Comparison of ENCODE assay signal across 1 cellular context in genomic region chr11:47905358-47906059, GRCh38.
TF ChIP-seq lines count a peak whose summit lies in the region.

No MANE protein-coding gene starts in this region.

TF ChIP-seq in K562, 482 proteins besides CTCF, POLR2A, EP300 and RAD21 (continued from another document):
- TF ChIP-seq ZNF592 (IDR thresholded peaks at IDR 0.05) (no peak), MEF2A (IDR thresholded peaks at IDR 0.05; ENCODE audit: control insufficient read depth, low read depth, low read length) (peak; percentile 34; the same call in 1 of the 2 replicates), SMARCA5 (IDR thresholded peaks at IDR 0.05) (no peak), CBFA2T3 (IDR thresholded peaks at IDR 0.05) (no peak), L3MBTL2 (IDR thresholded peaks at IDR 0.05) (peak; percentile 59), PML (IDR thresholded peaks at IDR 0.05; ENCODE audit: low read length) (no peak), GABPB1 (CRISPR knock-in tag; IDR thresholded peaks at IDR 0.05) (0 out of 2 replicates have a peak, but pooled peaks have one; percentile 38), GABPA (tag; conservative IDR thresholded peaks at IDR 0.05; ENCODE audit: low read depth) (peak; percentile 37; the same call in 1 of the 2 replicates), RBM14 (IDR thresholded peaks at IDR 0.05; ENCODE audit: borderline replicate concordance, insufficient read depth, low read depth, low read length) (no peak), ZNF589 (CRISPR knock-in tag; IDR thresholded peaks at IDR 0.05; ENCODE audit: low read depth) (0 out of 2 replicates have a peak, but pooled peaks have one; percentile 23), FOXA3 (CRISPR knock-in tag; conservative IDR thresholded peaks at IDR 0.05 in 1 of 2, IDR thresholded peaks at IDR 0.05 in 1 of 2) (no peak), ZBTB2 (IDR thresholded peaks at IDR 0.05) (no peak), ZC3H11A (IDR thresholded peaks at IDR 0.05; ENCODE audit: low read depth, low read length) (no peak), CEBPB (tag; IDR thresholded peaks at IDR 0.05) (no peak), FOXM1 (IDR thresholded peaks at IDR 0.05; ENCODE audit: low read depth) (no peak), FOXM1 (CRISPR knock-in tag; IDR thresholded peaks at IDR 0.05; ENCODE audit: low read depth) (no peak), MYC (IDR thresholded peaks at IDR 0.05; ENCODE audit: low read depth, low read length) (no peak), MYC (CRISPR knock-in tag; IDR thresholded peaks at IDR 0.05; ENCODE audit: borderline replicate concordance, low read depth) (no peak), PRPF4 (IDR thresholded peaks at IDR 0.05; ENCODE audit: insufficient read depth, low read depth, low read length, poor library complexity, severe bottlenecking) (no peak), JUND (IDR thresholded peaks at IDR 0.05; ENCODE audit: borderline replicate concordance, low read depth, low read length) (peak; percentile 30; the same call in 1 of the 2 replicates), JUND (tag; IDR thresholded peaks at IDR 0.05; ENCODE audit: borderline replicate concordance, low read depth, low read length) (no peak), MEIS2 (IDR thresholded peaks at IDR 0.05; ENCODE audit: partially characterized antibody) (no peak), SREBF2 (CRISPR knock-in tag; IDR thresholded peaks at IDR 0.05) (no peak), RERE (CRISPR knock-in tag; IDR thresholded peaks at IDR 0.05; ENCODE audit: borderline replicate concordance) (no peak), ZNF584 (CRISPR knock-in tag; IDR thresholded peaks at IDR 0.05; ENCODE audit: low read depth) (no peak), SLC30A9 (CRISPR knock-in tag; IDR thresholded peaks at IDR 0.05) (no peak), CHD1 (IDR thresholded peaks at IDR 0.05; ENCODE audit: low read length) (no peak), YBX1 (IDR thresholded peaks at IDR 0.05) (no peak), FOXK1 (CRISPR knock-in tag; IDR thresholded peaks at IDR 0.05; ENCODE audit: borderline replicate concordance) (no peak), ZNF232 (CRISPR knock-in tag; IDR thresholded peaks at IDR 0.05) (no peak), MCM7 (IDR thresholded peaks at IDR 0.05) (no peak), THRAP3 (IDR thresholded peaks at IDR 0.05; ENCODE audit: borderline replicate concordance) (no peak), ZC3H8 (IDR thresholded peaks at IDR 0.05) (no peak), YY1 (IDR thresholded peaks at IDR 0.05; ENCODE audit: borderline replicate concordance in 1 of 3, control insufficient read depth in 1 of 3, extremely low read depth in 1 of 3, insufficient read depth in 3 of 3, insufficient read length in 1 of 3, insufficient replicate concordance in 2 of 3, low read depth in 1 of 3, low read length in 2 of 3) (no peak), KLF6 (CRISPR knock-in tag; IDR thresholded peaks at IDR 0.05; ENCODE audit: borderline replicate concordance) (no peak), JUN (IDR thresholded peaks at IDR 0.05; ENCODE audit: borderline replicate concordance, low read depth, low read length) (no peak), JUN (CRISPR knock-in tag; IDR thresholded peaks at IDR 0.05; ENCODE audit: borderline replicate concordance) (no peak), C11orf30 (IDR thresholded peaks at IDR 0.05; ENCODE audit: low read depth) (no peak), ZNF395 (CRISPR knock-in tag; IDR thresholded peaks at IDR 0.05) (0 out of 2 replicates have a peak, but pooled peaks have one; percentile 31), SMAD4 (CRISPR knock-in tag; conservative IDR thresholded peaks at IDR 0.05) (no peak)
TF ChIP-seq in K562: peak in this region for 8.
